ENCODE assay signal across 20 cellular contexts in genomic region chr5:80492741-80493140, GRCh38.
"Had no signal": no experiment of that assay in that cellular context is flagged by ENCODE, and none has a peak within 500 bp of the region (broad histone marks: within the 10 kb centered on the region; RNA-seq: fewer than 3 reads in every experiment).

No MANE protein-coding gene starts in this region.

- H3K9me3 Mint-ChIP-seq: activated naive CD4-positive, alpha-beta T cell treated with anti-CD3 and anti-CD28 coated beads, Interleukin-2, amount 50 U/mL, for 72 hours; activated T-cell treated with anti-CD3 and anti-CD28 coated beads, Interleukin-2, amount 50 U/mL, for 72 hours; memory B cell; naive thymus-derived CD4-positive, alpha-beta T cell; stimulated activated naive B cell treated with anti-CD40 and anti-IgM and Interleukin-4, amounts not matched to agents 10 μg/mL and 1 μg/mL and 100 μg/mL, for 72 hours; T-cell had no signal

- H2AFZ ChIP-seq: parathyroid adenoma had no signal

- DNase-seq: activated CD4-positive, alpha-beta T cell treated with anti-CD3 and anti-CD28 coated beads for 1 hour; activated gamma-delta T cell treated with Interleukin-2 at 50 U/mL for 16 hours; activated T-cell treated with anti-CD3 and anti-CD28 coated beads, Interleukin-2, amount 50 U/mL, for 72 hours; adrenal gland; dermis blood vessel endothelial cell; effector memory CD4-positive, alpha-beta T cell; hippocampal formation; left lung; naive thymus-derived CD4-positive, alpha-beta T cell; retina; stimulated activated naive B cell treated with anti-CD40 and anti-IgM and Interleukin-4, amounts not matched to agents 10 μg/mL and 1 μg/mL and 100 μg/mL, for 72 hours; T-cell; T-helper 9 cell had no signal

- ATAC-seq: activated naive CD4-positive, alpha-beta T cell treated with anti-CD3 and anti-CD28 coated beads, Interleukin-2, amount 50 U/mL, for 72 hours; activated T-cell treated with anti-CD3 and anti-CD28 coated beads, Interleukin-2, amount 50 U/mL, for 72 hours; naive thymus-derived CD4-positive, alpha-beta T cell; SK-N-SH treated with all-trans-retinoic acid at 6 μM for 48 hours; stimulated activated naive B cell treated with anti-CD40 and anti-IgM and Interleukin-4, amounts not matched to agents 10 μg/mL and 1 μg/mL and 100 μg/mL, for 72 hours; T-cell had no signal

- H3K27ac Mint-ChIP-seq: activated naive CD4-positive, alpha-beta T cell treated with anti-CD3 and anti-CD28 coated beads, Interleukin-2, amount 50 U/mL, for 72 hours; activated T-cell treated with anti-CD3 and anti-CD28 coated beads, Interleukin-2, amount 50 U/mL, for 72 hours; memory B cell; naive thymus-derived CD4-positive, alpha-beta T cell; stimulated activated naive B cell treated with anti-CD40 and anti-IgM and Interleukin-4, amounts not matched to agents 10 μg/mL and 1 μg/mL and 100 μg/mL, for 72 hours; T-cell had no signal

- H3K4me3 Mint-ChIP-seq: activated T-cell treated with anti-CD3 and anti-CD28 coated beads, Interleukin-2, amount 50 U/mL, for 72 hours; memory B cell; naive thymus-derived CD4-positive, alpha-beta T cell; stimulated activated naive B cell treated with anti-CD40 and anti-IgM and Interleukin-4, amounts not matched to agents 10 μg/mL and 1 μg/mL and 100 μg/mL, for 72 hours; T-cell had no signal

- H3K36me3 ChIP-seq: adrenal gland, cardiac muscle cell, left lung, thoracic aorta had no signal

- H3K4me1 ChIP-seq: parathyroid adenoma had no signal

- H3K36me3 Mint-ChIP-seq: activated naive CD4-positive, alpha-beta T cell treated with anti-CD3 and anti-CD28 coated beads, Interleukin-2, amount 50 U/mL, for 72 hours; naive thymus-derived CD4-positive, alpha-beta T cell; stimulated activated naive B cell treated with anti-CD40 and anti-IgM and Interleukin-4, amounts not matched to agents 10 μg/mL and 1 μg/mL and 100 μg/mL, for 72 hours; T-cell had no signal

- H3K27ac ChIP-seq: adrenal gland, cardiac muscle cell, left lung, parathyroid adenoma, thoracic aorta had no signal

- H3K4me3 ChIP-seq: adrenal gland, cardiac muscle cell, left lung, thoracic aorta had no signal

- H3K9me3 ChIP-seq: adrenal gland, left lung, thoracic aorta had no signal

- H3K9ac ChIP-seq: parathyroid adenoma had no signal

- H3K27me3 ChIP-seq: adrenal gland, cardiac muscle cell, foreskin keratinocyte, left lung had no signal

- H3K79me2 ChIP-seq: parathyroid adenoma had no signal
